Comparison of ENCODE assay signal across 15 cellular contexts in the genomic region with DNA sequence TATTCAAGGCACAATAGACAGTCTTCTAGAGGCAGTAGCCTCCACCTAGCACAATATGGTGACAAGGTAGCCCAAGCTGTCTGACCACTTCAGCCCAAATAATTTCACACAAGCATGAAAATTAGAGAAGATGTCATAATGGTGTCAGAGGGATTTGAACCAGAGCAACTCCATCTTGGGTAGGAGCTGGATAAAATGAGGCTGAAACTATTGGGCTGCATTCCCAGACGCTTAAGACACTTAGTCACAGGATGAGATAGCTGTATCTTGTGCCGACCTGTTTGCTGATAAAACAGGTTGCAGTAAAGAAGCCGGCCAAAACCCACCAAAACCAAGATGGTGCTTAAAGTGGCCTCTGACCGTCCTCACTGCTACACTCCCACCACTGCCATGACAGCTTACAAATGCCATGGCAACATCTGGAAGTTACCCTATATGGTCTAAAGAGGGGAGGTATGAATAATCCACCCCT.
"Had no signal": no experiment of that assay in that cellular context is flagged by ENCODE, and none has a peak within 500 bp of the region (broad histone marks: within the 10 kb centered on the region; RNA-seq: fewer than 3 reads in every experiment).

No MANE protein-coding gene starts in this region.

- H3K36me3 ChIP-seq: heart left ventricle, lower lobe of right lung, neutrophil, tibial nerve had no signal

- H3K27me3 ChIP-seq: tibial nerve had no signal

- ATAC-seq: heart left ventricle; lower lobe of right lung; naive thymus-derived CD4-positive, alpha-beta T cell; right cardiac atrium; stimulated activated naive B cell treated with anti-CD40 and anti-IgM and Interleukin-4, amounts not matched to agents 10 μg/mL and 1 μg/mL and 100 μg/mL, for 72 hours; T-helper 17 cell had no signal

- H3K4me1 ChIP-seq: heart left ventricle, lower lobe of right lung had no signal

- H3K4me3 ChIP-seq: heart left ventricle, lower lobe of right lung, tibial nerve had no signal

- H3K27ac Mint-ChIP-seq: activated naive CD4-positive, alpha-beta T cell treated with anti-CD3 and anti-CD28 coated beads, Interleukin-2, amount 50 U/mL, for 24 hours; activated T-cell treated with anti-CD3 and anti-CD28 coated beads, Interleukin-2, amount 50 U/mL, for 24 hours; naive thymus-derived CD4-positive, alpha-beta T cell; stimulated activated naive B cell treated with anti-CD40 and anti-IgM and Interleukin-4, amounts not matched to agents 10 μg/mL and 1 μg/mL and 100 μg/mL, for 72 hours; T-helper 17 cell had no signal

- H3K9me3 ChIP-seq: heart left ventricle, lower lobe of right lung, neutrophil had no signal

- H3K4me3 Mint-ChIP-seq: activated naive CD4-positive, alpha-beta T cell treated with anti-CD3 and anti-CD28 coated beads, Interleukin-2, amount 50 U/mL, for 24 hours; activated T-cell treated with anti-CD3 and anti-CD28 coated beads, Interleukin-2, amount 50 U/mL, for 24 hours; naive thymus-derived CD4-positive, alpha-beta T cell; stimulated activated naive B cell treated with anti-CD40 and anti-IgM and Interleukin-4, amounts not matched to agents 10 μg/mL and 1 μg/mL and 100 μg/mL, for 72 hours; T-helper 17 cell had no signal

- H3K27ac ChIP-seq: heart left ventricle, lower lobe of right lung, neutrophil had no signal

- DNase-seq: activated CD4-positive, alpha-beta T cell treated with anti-CD3 and anti-CD28 coated beads, Interleukin-2, amount 50 U/mL, for 4 hours; activated CD4-positive, CD25-positive, alpha-beta regulatory T cell treated with anti-CD3 and anti-CD28 coated beads, Interleukin-2, amount 50 U/mL, for 72 hours; activated effector memory CD4-positive, alpha-beta T cell treated with Interleukin-2 at 50 U/mL for 16 hours; activated T-cell treated with anti-CD3 and anti-CD28 coated beads, Interleukin-2, amount 50 U/mL, for 24 hours; amniotic stem cell; foreskin melanocyte; heart left ventricle; lower lobe of right lung; naive thymus-derived CD4-positive, alpha-beta T cell; right cardiac atrium; stimulated activated naive B cell treated with anti-CD40 and anti-IgM and Interleukin-4, amounts not matched to agents 10 μg/mL and 1 μg/mL and 100 μg/mL, for 72 hours; T-helper 17 cell had no signal
